In genomic region chrX:24838624-24839023, GRCh38 we compare ENCODE assay signal across 8 cellular contexts.
DNase-seq lines count a peak whose midpoint lies in the region; ATAC-seq and TF ChIP-seq lines count a peak whose summit lies in the region.

No MANE protein-coding gene starts in this region.

- H3K36me3 ChIP-seq in RWPE2 (ENCODE audit: low read depth) = peaks cover 7% of the 10 kb centered on the region; the same call in 1 of the 2 replicates

- peak; percentile 60 for TF ChIP-seq CTCF in RWPE2 (IDR thresholded peaks at IDR 0.05; ENCODE audit: poor library complexity, severe bottlenecking)

- H3K4me3 ChIP-seq in RWPE2 (ENCODE audit: severe bottlenecking) = no peak overlapping the region

- H3K27me3 ChIP-seq in RWPE2 (ENCODE audit: insufficient read depth, poor library complexity, severe bottlenecking) = no peaks in the 10 kb centered on the region

- no peaks in the 10 kb centered on the region for H3K9me3 ChIP-seq in RWPE2 (ENCODE audit: severe bottlenecking)

- DNase-seq in COLO829 (ENCODE audit: low spot score) = peak; percentile 2
- no peak for DNase-seq in RWPE2 (ENCODE audit: low spot score)
- peak; percentile 63 for DNase-seq in fibroblast of peridontal ligament (ENCODE audit: extremely low read depth)
- DNase-seq in smooth muscle cell of the brain vasculature (ENCODE audit: low read depth, low spot score) = peak; percentile 13
- no peak for DNase-seq in AG20443 (ENCODE audit: low spot score)
- no peak for DNase-seq in T1000 (lab: John Stamatoyannopoulos, UW)

- ATAC-seq in GM19395 (IDR thresholded peaks at IDR 0.05; ENCODE audit: unreplicated experiment) (peak; percentile 76), RWPE2 (ENCODE audit: low read depth) (no peak), HG02610 (IDR thresholded peaks at IDR 0.05; ENCODE audit: unreplicated experiment) (no peak)

- no peaks in the 10 kb centered on the region for H3K4me1 ChIP-seq in RWPE2 (ENCODE audit: insufficient read depth, poor library complexity, severe bottlenecking)

- H3K27ac ChIP-seq in RWPE2 (ENCODE audit: poor library complexity, severe bottlenecking) = no peak overlapping the region

Comparison
In these comparisons a context has a peak if more than half of its experiments do, and no peak if none do; other contexts are left out.
1. DNase-seq: peak in COLO829 (single experiment), fibroblast of peridontal ligament (single experiment) and smooth muscle cell of the brain vasculature (single experiment); none in RWPE2 (single experiment), AG20443 (single experiment) and T1000 (single experiment).